In genomic region chr4:87497141-87497540, GRCh38 we compare ENCODE assay signal across 9 cellular contexts. TPM values are rescaled to one million over a fixed set of nuclear protein-coding genes. Genes with fewer than 3 reads are reported as not detected.
DNase-seq lines count a peak whose midpoint lies in the region; ATAC-seq and TF ChIP-seq lines count a peak whose summit lies in the region.
"Had no signal": no experiment of that assay in that cellular context is flagged by ENCODE, and none has a peak within 500 bp of the region (broad histone marks: within the 10 kb centered on the region; RNA-seq: fewer than 3 reads in every experiment).

No MANE protein-coding gene starts in this region.

- DNase-seq in SK-N-SH = no peak
- peak; percentile 21 for DNase-seq in LHCN-M2 (ENCODE audit: low read depth)
- DNase-seq in effector memory CD8-positive, alpha-beta T cell = peak in 2 of 3 experiments; percentile 3 to 10
- no peak for DNase-seq in gastrocnemius medialis
- DNase-seq in OCI-M2 (lab: John Stamatoyannopoulos, UW; ENCODE audit: unreplicated experiment) = no peak
- no peak for DNase-seq in putamen (ENCODE audit: low spot score)
- DNase-seq in GOT3 (lab: John Stamatoyannopoulos, UW) = no peak

- CTCF ChIA-PET in SK-N-SH (lab: Yijun Ruan, JAX) = interaction anchor here (0.7 to 1.6 kb wide), 7 partner anchors 12 to 342 kb away, joined by 3 to 4 read pairs (median 3); partner anchors contain the start of gene SPARCL1

- ATAC-seq in SK-N-SH treated with all-trans-retinoic acid at 6 μM for 48 hours (no peak), gastrocnemius medialis (no peak)
- ATAC-seq in effector memory CD8-positive, alpha-beta T cell (replicated peaks) = no peak

- TF ChIP-seq CTCF in SK-N-SH (IDR thresholded peaks at IDR 0.05) = peak; percentile 53
- no peak for TF ChIP-seq CTCF in gastrocnemius medialis (IDR thresholded peaks at IDR 0.05 in 4 of 5, conservative IDR thresholded peaks at IDR 0.05 in 1 of 5)

- no peak overlapping the region for H3K9ac ChIP-seq in SK-N-SH

- no peaks in the 10 kb centered on the region for H3K27me3 Mint-ChIP-seq in effector memory CD8-positive, alpha-beta T cell

- H3K4me1 ChIP-seq in SK-N-SH (ENCODE audit: control insufficient read depth in 1 of 2, insufficient read depth in 2 of 2, low read depth in 1 of 2, low read length in 1 of 2) (peaks cover 0 to under 1% of the 10 kb centered on the region in 2 experiments; a peak in 2 of 4 replicates), gastrocnemius medialis (peaks cover 0 to 37% of the 10 kb centered on the region in 2 donors)
- H3K4me1 ChIP-seq: SJSA1 had no signal

- no peaks in the 10 kb centered on the region for H3K36me3 Mint-ChIP-seq in effector memory CD8-positive, alpha-beta T cell (ENCODE audit: insufficient read depth)

- no peaks in the 10 kb centered on the region for H3F3A ChIP-seq in SK-N-SH (replicated peaks; ENCODE audit: insufficient read depth)

- H2AFZ ChIP-seq in SK-N-SH (ENCODE audit: low read depth) = no peak overlapping the region

- no peaks in the 10 kb centered on the region for H4K20me1 ChIP-seq in SK-N-SH (ENCODE audit: insufficient read depth)

- no peaks in the 10 kb centered on the region for H3K9me2 ChIP-seq in SK-N-SH

- H3K36me3 ChIP-seq in SK-N-SH (replicated peaks in 1 of 2; ENCODE audit: control insufficient read depth in 1 of 2, insufficient read depth in 2 of 2, low read length in 1 of 2) (no peaks in the 10 kb centered on the region), gastrocnemius medialis (peaks cover 4 to 24% of the 10 kb centered on the region in 2 donors)
- H3K36me3 ChIP-seq: SJSA1 had no signal

- H3K27me3 ChIP-seq in SK-N-SH (ENCODE audit: insufficient read depth) (no peaks in the 10 kb centered on the region), gastrocnemius medialis (no peaks in the 10 kb centered on the region)
- H3K27me3 ChIP-seq: SJSA1 had no signal

- in situ Hi-C loops in gastrocnemius medialis (cut with MboI; ENCODE audit: low sequenced_read_pairs in 4 of 4) = no loop called here

- intact Hi-C loops in gastrocnemius medialis (cut with DNase I; ENCODE audit: low total_unique reads) = no loop called here

- H3K4me3 ChIP-seq in SK-N-SH (ENCODE audit: low read depth in 2 of 2, low read length in 1 of 2) (no peak overlapping the region; a peak in 1 of 4 replicates), gastrocnemius medialis (no peak overlapping the region)
- H3K4me3 ChIP-seq: SJSA1 had no signal

- H3K9me3 ChIP-seq in SK-N-SH = no peaks in the 10 kb centered on the region
- H3K9me3 ChIP-seq in gastrocnemius medialis = no peaks in the 10 kb centered on the region
- H3K9me3 ChIP-seq: SJSA1 had no signal

- H3K4me3 Mint-ChIP-seq in effector memory CD8-positive, alpha-beta T cell = no peak overlapping the region

- TF ChIP-seq POLR2A in gastrocnemius medialis (IDR thresholded peaks at IDR 0.05) = no peak

- H3K79me2 ChIP-seq in SK-N-SH (ENCODE audit: insufficient read depth) = no peaks in the 10 kb centered on the region

- peaks cover 0 to 1% of the 10 kb centered on the region in 2 donors for H3K9me3 Mint-ChIP-seq in effector memory CD8-positive, alpha-beta T cell

- no peak overlapping the region for H3K27ac Mint-ChIP-seq in effector memory CD8-positive, alpha-beta T cell

- POLR2A ChIA-PET in SK-N-SH (lab: Yijun Ruan, JAX) = no interaction called here

- TF ChIP-seq EP300 in SK-N-SH (IDR thresholded peaks at IDR 0.05; ENCODE audit: borderline replicate concordance in 1 of 2, low read depth in 1 of 2, low read length in 1 of 2) = no peak

- TF ChIP-seq RAD21 in SK-N-SH (IDR thresholded peaks at IDR 0.05; ENCODE audit: low read length) = no peak

- H3K4me1 Mint-ChIP-seq in effector memory CD8-positive, alpha-beta T cell (ENCODE audit: low read depth in 2 of 2) = peaks cover 2 to 8% of the 10 kb centered on the region in 2 donors

- H3K4me2 ChIP-seq in SK-N-SH = no peak overlapping the region

- WGBS in SK-N-SH (ENCODE audit: low lambda C conversion rate) = 94% methylated on average over 2 of the region's 2 CpGs

- H3K27ac ChIP-seq in SK-N-SH (ENCODE audit: low read depth in 2 of 2, low read length in 1 of 2) (no peak overlapping the region), gastrocnemius medialis (peak overlapping the region; percentile 0 to 61 (median 51))
- H3K27ac ChIP-seq: SJSA1 had no signal

TF ChIP-seq in SK-N-SH, 30 proteins besides CTCF, POLR2A, EP300 and RAD21 (continues in another document):
- no peak for TF ChIP-seq SMC3 (IDR thresholded peaks at IDR 0.05; ENCODE audit: low read depth, low read length)
- no peak for TF ChIP-seq MAX (IDR thresholded peaks at IDR 0.05; ENCODE audit: low read depth)
- TF ChIP-seq GABPA (IDR thresholded peaks at IDR 0.05; ENCODE audit: low read depth) = no peak
- no peak for TF ChIP-seq MEF2A (IDR thresholded peaks at IDR 0.05; ENCODE audit: borderline replicate concordance, low read depth)
- no peak for TF ChIP-seq FOXM1 (IDR thresholded peaks at IDR 0.05; ENCODE audit: low read depth)
- TF ChIP-seq GATA2 (CRISPR knock-in tag; IDR thresholded peaks at IDR 0.05) = no peak
- TF ChIP-seq NRF1 (IDR thresholded peaks at IDR 0.05; ENCODE audit: low read depth, low read length) = no peak
- TF ChIP-seq, protein P1, sequence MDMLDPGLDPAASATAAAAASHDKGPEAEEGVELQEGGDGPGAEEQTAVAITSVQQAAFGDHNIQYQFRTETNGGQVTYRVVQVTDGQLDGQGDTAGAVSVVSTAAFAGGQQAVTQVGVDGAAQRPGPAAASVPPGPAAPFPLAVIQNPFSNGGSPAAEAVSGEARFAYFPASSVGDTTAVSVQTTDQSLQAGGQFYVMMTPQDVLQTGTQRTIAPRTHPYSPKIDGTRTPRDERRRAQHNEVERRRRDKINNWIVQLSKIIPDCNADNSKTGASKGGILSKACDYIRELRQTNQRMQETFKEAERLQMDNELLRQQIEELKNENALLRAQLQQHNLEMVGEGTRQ (IDR thresholded peaks at IDR 0.05; ENCODE audit: borderline replicate concordance, low read depth, low read length) = no peak
- no peak for TF ChIP-seq FOSL2 (IDR thresholded peaks at IDR 0.05; ENCODE audit: borderline replicate concordance, low read depth)

TF ChIP-seq in SK-N-SH treated with all-trans-retinoic acid at 6 μM for 48 hours, 23 proteins besides CTCF, POLR2A, EP300 and RAD21:
- TF ChIP-seq OSR1 (CRISPR knock-in tag; IDR thresholded peaks at IDR 0.05) (no peak), ZFP30 (CRISPR knock-in tag; IDR thresholded peaks at IDR 0.05) (no peak), RARB (CRISPR knock-in tag; IDR thresholded peaks at IDR 0.05) (no peak), ESRRG (CRISPR knock-in tag; IDR thresholded peaks at IDR 0.05) (no peak), PPARA (CRISPR knock-in tag; IDR thresholded peaks at IDR 0.05; ENCODE audit: borderline replicate concordance) (no peak), TOX (CRISPR knock-in tag; IDR thresholded peaks at IDR 0.05; ENCODE audit: borderline replicate concordance) (no peak), POU6F1 (CRISPR knock-in tag; IDR thresholded peaks at IDR 0.05; ENCODE audit: borderline replicate concordance, low read depth) (no peak), BACH2 (CRISPR knock-in tag; IDR thresholded peaks at IDR 0.05; ENCODE audit: borderline replicate concordance) (no peak), ZC3H10 (CRISPR knock-in tag; IDR thresholded peaks at IDR 0.05) (no peak), TCF4 (CRISPR knock-in tag; IDR thresholded peaks at IDR 0.05; ENCODE audit: borderline replicate concordance) (no peak)
- TF ChIP-seq, protein P2, sequence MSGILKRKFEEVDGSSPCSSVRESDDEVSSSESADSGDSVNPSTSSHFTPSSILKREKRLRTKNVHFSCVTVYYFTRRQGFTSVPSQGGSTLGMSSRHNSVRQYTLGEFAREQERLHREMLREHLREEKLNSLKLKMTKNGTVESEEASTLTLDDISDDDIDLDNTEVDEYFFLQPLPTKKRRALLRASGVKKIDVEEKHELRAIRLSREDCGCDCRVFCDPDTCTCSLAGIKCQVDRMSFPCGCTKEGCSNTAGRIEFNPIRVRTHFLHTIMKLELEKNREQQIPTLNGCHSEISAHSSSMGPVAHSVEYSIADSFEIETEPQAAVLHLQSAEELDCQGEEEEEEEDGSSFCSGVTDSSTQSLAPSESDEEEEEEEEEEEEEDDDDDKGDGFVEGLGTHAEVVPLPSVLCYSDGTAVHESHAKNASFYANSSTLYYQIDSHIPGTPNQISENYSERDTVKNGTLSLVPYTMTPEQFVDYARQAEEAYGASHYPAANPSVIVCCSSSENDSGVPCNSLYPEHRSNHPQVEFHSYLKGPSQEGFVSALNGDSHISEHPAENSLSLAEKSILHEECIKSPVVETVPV (CRISPR knock-in tag; IDR thresholded peaks at IDR 0.05) = no peak

RNA-seq across cellular contexts. Expression of gene SPARCL1, which starts 32.0 kb away (rescaled TPM):
- polyA plus RNA-seq in SK-N-SH (2012; rRNA removed) = not detected in 2 replicates
- 0.01 and 0.03 TPM in 2 replicates for polyA plus RNA-seq in SK-N-SH (2012; cell fraction: cytosol; rRNA removed)
- polyA plus RNA-seq in SK-N-SH (2012; cell fraction: nucleus; rRNA removed) = not detected in 2 replicates
- total RNA-seq in LHCN-M2 (2014; rRNA removed) = not detected in 2 replicates
- polyA plus RNA-seq in LHCN-M2 (2012) = not detected
- 100 to 1,000 TPM; 225 to 357 (median 273) TPM for total RNA-seq in gastrocnemius medialis
- total RNA-seq: SJSA1 had no signal

Comparison
In these comparisons a context has a peak if more than half of its experiments do, and no peak if none do; other contexts are left out.
1. DNase-seq: peak in LHCN-M2 (single experiment) and effector memory CD8-positive, alpha-beta T cell (2 of 3); none in SK-N-SH (single experiment), gastrocnemius medialis (0 of 2), OCI-M2 (single experiment), putamen (single experiment) and GOT3 (single experiment).
2. H3K27ac ChIP-seq: peak in gastrocnemius medialis (4 of 4); none in SK-N-SH (0 of 2).
3. RNA of gene SPARCL1, which starts 32.0 kb away (total RNA-seq): 225 to 357 TPM in gastrocnemius medialis; not detected in LHCN-M2; every median in the first group is over 100 times any median in the second.